In genomic region chr6:55250400-55250799, GRCh38 we compare ENCODE assay signal across 17 cellular contexts.
DNase-seq lines count a peak whose midpoint lies in the region; ATAC-seq and TF ChIP-seq lines count a peak whose summit lies in the region.
"Had no signal": no experiment of that assay in that cellular context is flagged by ENCODE, and none has a peak within 500 bp of the region (broad histone marks: within the 10 kb centered on the region; RNA-seq: fewer than 3 reads in every experiment).

No MANE protein-coding gene starts in this region.

- H3K9ac ChIP-seq in NT2/D1 (ENCODE audit: insufficient read length, low read depth) = no peak overlapping the region

- H3K27me3 ChIP-seq in NT2/D1 (ENCODE audit: insufficient read depth, insufficient read length) (no peaks in the 10 kb centered on the region), iPS DF 6.9 (ENCODE audit: control insufficient read depth, insufficient read depth, low read length) (no peaks in the 10 kb centered on the region), transverse colon (no peaks in the 10 kb centered on the region)
- H3K27me3 ChIP-seq: SJSA1 had no signal

- POLR2A ChIA-PET in HEK293 (lab: Yijun Ruan, JAX) = interaction anchor here (0.5 kb wide), 1 partner anchor 474 kb away, joined by 3 read pairs; no protein-coding TSS in a partner anchor

- no peak for TF ChIP-seq EP300 in transverse colon (IDR thresholded peaks at IDR 0.05; ENCODE audit: low read depth)

- in situ Hi-C loops in transverse colon (cut with MboI; ENCODE audit: low pct_ligation_motif_present in 1 of 4, low pct_unique_long_range_greater_than_20kb in 1 of 4, low sequenced_read_pairs in 3 of 4) = no loop called here

- H3K36me3 ChIP-seq in HEK293 (ENCODE audit: control insufficient read depth in 2 of 2, insufficient read depth in 1 of 2, low read length in 2 of 2) (no peaks in the 10 kb centered on the region), NT2/D1 (ENCODE audit: insufficient read depth, insufficient read length, low read length) (no peaks in the 10 kb centered on the region), iPS DF 6.9 (ENCODE audit: control insufficient read depth, insufficient read depth, low read length) (no peaks in the 10 kb centered on the region), transverse colon (no peaks in the 10 kb centered on the region)
- H3K36me3 ChIP-seq: HAP-1, SJSA1 had no signal

- TF ChIP-seq CTCF in HEK293 (tag by site-specific recombination; IDR thresholded peaks at IDR 0.05) (no peak), transverse colon (IDR thresholded peaks at IDR 0.05) (no peak)

- H3K9me3 ChIP-seq in HEK293 (ENCODE audit: control insufficient read depth, insufficient read depth, low read depth, low read length) (no peaks in the 10 kb centered on the region), NT2/D1 (ENCODE audit: insufficient read depth, low read length) (no peaks in the 10 kb centered on the region), iPS DF 6.9 (ENCODE audit: control insufficient read depth, insufficient read depth, low read length) (no peaks in the 10 kb centered on the region), transverse colon (no peaks in the 10 kb centered on the region)
- H3K9me3 ChIP-seq: A549, HAP-1, SJSA1 had no signal

- H3K4me1 ChIP-seq in HEK293 (ENCODE audit: control insufficient read depth, insufficient read depth, low read length) (no peaks in the 10 kb centered on the region), NT2/D1 (ENCODE audit: insufficient read depth, insufficient read length) (no peaks in the 10 kb centered on the region), iPS DF 6.9 (ENCODE audit: control insufficient read depth, insufficient read depth, low read length) (no peaks in the 10 kb centered on the region), transverse colon (no peaks in the 10 kb centered on the region)
- H3K4me1 ChIP-seq: A549, HAP-1, SJSA1 had no signal

- TF ChIP-seq POLR2A in transverse colon (IDR thresholded peaks at IDR 0.05) = no peak

- DNase-seq in DMS53 (lab: John Stamatoyannopoulos, UW) (peak; percentile 20), NT2/D1 (ENCODE audit: low read depth, low spot score) (peak; percentile 20), iPS DF 6.9 (ENCODE audit: low read depth, low spot score) (peak; percentile 25), activated T-cell treated with anti-CD3 and anti-CD28 coated beads for 4 hours (no peak), Right ventricle myocardium inferior (ENCODE audit: missing footprints) (no peak), transverse colon (no peak)
- DNase-seq: CD4-positive, alpha-beta memory T cell; DMS79; MM.1S; NCI-H1092 treated with DMSO at 0.1 percent for 48 hours; NCI-H1694; NCI-H2081 treated with DMSO at 0.1 percent for 48 hours; NCI-H774 had no signal

- no CpG with 5 or more reads among the region's 1 CpG for WGBS in iPS DF 6.9 (ENCODE audit: insufficient coverage, insufficient read length)
- WGBS in transverse colon (ENCODE audit: low coverage in 1 of 2), 2 donors = 30% methylated on average over 1 of the region's 1 CpG; no CpG with 5 or more reads in 1 of the 2 donors

- CTCF ChIA-PET in HEK293 (lab: Yijun Ruan, JAX) = interaction anchor here (1.3 kb wide), 1 partner anchor 26 kb away, joined by 3 read pairs; no protein-coding TSS in a partner anchor

- no peak overlapping the region for H3K4me3 ChIP-seq in HEK293 (ENCODE audit: low read depth, low read length)
- no peak overlapping the region for H3K4me3 ChIP-seq in NT2/D1 (ENCODE audit: insufficient read length, low read depth)
- H3K4me3 ChIP-seq in iPS DF 6.9 (ENCODE audit: low read length) = no peak overlapping the region
- H3K4me3 ChIP-seq in transverse colon = no peak overlapping the region
- H3K4me3 ChIP-seq: A549, HAP-1, SJSA1 had no signal

- H3K27ac ChIP-seq in HEK293 (ENCODE audit: extremely low read depth, low read depth, low read length) = no peak overlapping the region
- no peak overlapping the region for H3K27ac ChIP-seq in iPS DF 6.9 (ENCODE audit: low read length)
- no peak overlapping the region for H3K27ac ChIP-seq in transverse colon
- H3K27ac ChIP-seq: A549, SJSA1 had no signal

- ATAC-seq in Right ventricle myocardium inferior = no peak
- ATAC-seq: A549 had no signal

- intact Hi-C loops in Right ventricle myocardium inferior (cut with DNase I) = no loop called here
- intact Hi-C loops in transverse colon (cut with DNase I; ENCODE audit: low total_unique reads) = no loop called here

TF ChIP-seq in HEK293, 187 proteins besides CTCF, POLR2A, EP300 and RAD21:
- TF ChIP-seq GLI4 (tag by site-specific recombination; IDR thresholded peaks at IDR 0.05) = no peak
- TF ChIP-seq, protein P1, sequence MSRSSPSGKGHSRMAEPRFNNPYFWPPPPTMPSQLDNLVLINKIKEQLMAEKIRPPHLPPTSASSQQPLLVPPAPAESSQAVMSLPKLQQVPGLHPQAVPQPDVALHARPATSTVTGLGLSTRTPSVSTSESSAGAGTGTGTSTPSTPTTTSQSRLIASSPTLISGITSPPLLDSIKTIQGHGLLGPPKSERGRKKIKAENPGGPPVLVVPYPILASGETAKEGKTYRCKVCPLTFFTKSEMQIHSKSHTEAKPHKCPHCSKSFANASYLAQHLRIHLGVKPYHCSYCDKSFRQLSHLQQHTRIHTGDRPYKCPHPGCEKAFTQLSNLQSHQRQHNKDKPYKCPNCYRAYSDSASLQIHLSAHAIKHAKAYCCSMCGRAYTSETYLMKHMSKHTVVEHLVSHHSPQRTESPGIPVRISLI (tag by site-specific recombination; IDR thresholded peaks at IDR 0.05) = no peak
- TF ChIP-seq ZNF660 (tag by site-specific recombination; IDR thresholded peaks at IDR 0.05) = peak; percentile 47; the same call in 1 of the 2 replicates
- TF ChIP-seq ZBTB49 (tag by site-specific recombination; IDR thresholded peaks at IDR 0.05; ENCODE audit: low read depth) = no peak
- no peak for TF ChIP-seq ZFHX2 (tag by site-specific recombination; conservative IDR thresholded peaks at IDR 0.05)
- TF ChIP-seq, protein P2, sequence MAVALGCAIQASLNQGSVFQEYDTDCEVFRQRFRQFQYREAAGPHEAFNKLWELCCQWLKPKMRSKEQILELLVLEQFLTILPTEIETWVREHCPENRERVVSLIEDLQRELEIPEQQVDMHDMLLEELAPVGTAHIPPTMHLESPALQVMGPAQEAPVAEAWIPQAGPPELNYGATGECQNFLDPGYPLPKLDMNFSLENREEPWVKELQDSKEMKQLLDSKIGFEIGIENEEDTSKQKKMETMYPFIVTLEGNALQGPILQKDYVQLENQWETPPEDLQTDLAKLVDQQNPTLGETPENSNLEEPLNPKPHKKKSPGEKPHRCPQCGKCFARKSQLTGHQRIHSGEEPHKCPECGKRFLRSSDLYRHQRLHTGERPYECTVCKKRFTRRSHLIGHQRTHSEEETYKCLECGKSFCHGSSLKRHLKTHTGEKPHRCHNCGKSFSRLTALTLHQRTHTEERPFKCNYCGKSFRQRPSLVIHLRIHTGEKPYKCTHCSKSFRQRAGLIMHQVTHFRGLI (tag by site-specific recombination; IDR thresholded peaks at IDR 0.05) = no peak

Comparison
In these comparisons a context has a peak if more than half of its experiments do, and no peak if none do; other contexts are left out.
1. DNase-seq: peak in DMS53 (single experiment), NT2/D1 (single experiment) and iPS DF 6.9 (single experiment); none in activated T-cell treated with anti-CD3 and anti-CD28 coated beads for 4 hours (single experiment), Right ventricle myocardium inferior (single experiment) and transverse colon (single experiment).